In the genomic region with DNA sequence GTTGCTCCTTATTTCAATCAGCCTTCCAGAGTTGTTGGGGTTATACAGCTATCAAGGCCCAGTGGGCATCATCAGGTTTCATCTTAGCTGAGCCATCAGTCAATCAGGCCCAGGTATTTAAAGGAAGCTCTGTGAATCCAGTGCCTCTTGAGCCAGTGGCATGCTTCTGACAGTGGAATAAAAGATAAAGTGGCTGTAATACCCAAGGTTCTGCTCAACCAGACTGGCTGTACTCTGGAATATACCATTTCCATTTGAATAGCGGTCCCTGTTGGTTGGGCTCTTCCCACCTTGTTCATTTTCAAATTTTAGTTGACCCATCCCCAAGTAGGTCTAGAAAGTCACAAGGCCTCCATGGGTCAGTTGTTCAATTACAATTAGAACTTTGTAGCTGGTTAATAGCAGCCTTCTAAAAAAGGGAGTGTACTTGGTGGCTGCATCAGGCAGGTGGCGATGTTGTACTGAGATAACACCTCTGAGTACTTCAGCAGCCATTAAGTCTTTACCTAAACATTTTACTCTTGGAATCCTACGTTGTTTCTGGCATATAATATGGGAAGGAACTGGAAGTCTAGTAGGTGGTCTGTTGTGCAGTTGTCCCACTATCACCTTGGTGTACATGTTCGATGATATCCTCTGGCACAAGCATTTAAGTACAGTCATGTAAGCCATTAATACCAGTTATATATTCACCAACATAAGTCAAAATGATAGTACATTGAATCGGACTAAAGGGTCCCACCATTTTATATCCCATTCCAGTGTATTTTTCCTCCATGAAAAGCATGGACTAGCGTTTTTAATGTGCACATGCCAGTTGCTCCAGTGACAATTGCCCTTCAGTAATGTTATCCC, we compare ENCODE assay signal across 1 cellular context.
TF ChIP-seq lines count a peak whose summit lies in the region.

No MANE protein-coding gene starts in this region.

TF ChIP-seq in HEK293, 187 proteins besides CTCF, POLR2A, EP300 and RAD21 (continued from another document):
- TF ChIP-seq PRDM2 (tag by site-specific recombination; IDR thresholded peaks at IDR 0.05; ENCODE audit: borderline replicate concordance) (no peak), ZFP37 (tag by site-specific recombination; IDR thresholded peaks at IDR 0.05) (no peak), ZNF112 (tag by site-specific recombination; IDR thresholded peaks at IDR 0.05) (no peak), GLIS2 (tag by site-specific recombination; IDR thresholded peaks at IDR 0.05) (no peak), ZNF777 (tag by site-specific recombination; IDR thresholded peaks at IDR 0.05; ENCODE audit: borderline replicate concordance) (no peak), ZFP69B (tag by site-specific recombination; IDR thresholded peaks at IDR 0.05) (no peak), ZNF660 (tag by site-specific recombination; IDR thresholded peaks at IDR 0.05) (0 out of 2 replicates have a peak, but pooled peaks have one; percentile 30), ZNF2 (tag by site-specific recombination; IDR thresholded peaks at IDR 0.05) (0 out of 2 replicates have a peak, but pooled peaks have one; percentile 52), ZNF768 (tag by site-specific recombination; IDR thresholded peaks at IDR 0.05) (no peak)
- TF ChIP-seq, protein P1, sequence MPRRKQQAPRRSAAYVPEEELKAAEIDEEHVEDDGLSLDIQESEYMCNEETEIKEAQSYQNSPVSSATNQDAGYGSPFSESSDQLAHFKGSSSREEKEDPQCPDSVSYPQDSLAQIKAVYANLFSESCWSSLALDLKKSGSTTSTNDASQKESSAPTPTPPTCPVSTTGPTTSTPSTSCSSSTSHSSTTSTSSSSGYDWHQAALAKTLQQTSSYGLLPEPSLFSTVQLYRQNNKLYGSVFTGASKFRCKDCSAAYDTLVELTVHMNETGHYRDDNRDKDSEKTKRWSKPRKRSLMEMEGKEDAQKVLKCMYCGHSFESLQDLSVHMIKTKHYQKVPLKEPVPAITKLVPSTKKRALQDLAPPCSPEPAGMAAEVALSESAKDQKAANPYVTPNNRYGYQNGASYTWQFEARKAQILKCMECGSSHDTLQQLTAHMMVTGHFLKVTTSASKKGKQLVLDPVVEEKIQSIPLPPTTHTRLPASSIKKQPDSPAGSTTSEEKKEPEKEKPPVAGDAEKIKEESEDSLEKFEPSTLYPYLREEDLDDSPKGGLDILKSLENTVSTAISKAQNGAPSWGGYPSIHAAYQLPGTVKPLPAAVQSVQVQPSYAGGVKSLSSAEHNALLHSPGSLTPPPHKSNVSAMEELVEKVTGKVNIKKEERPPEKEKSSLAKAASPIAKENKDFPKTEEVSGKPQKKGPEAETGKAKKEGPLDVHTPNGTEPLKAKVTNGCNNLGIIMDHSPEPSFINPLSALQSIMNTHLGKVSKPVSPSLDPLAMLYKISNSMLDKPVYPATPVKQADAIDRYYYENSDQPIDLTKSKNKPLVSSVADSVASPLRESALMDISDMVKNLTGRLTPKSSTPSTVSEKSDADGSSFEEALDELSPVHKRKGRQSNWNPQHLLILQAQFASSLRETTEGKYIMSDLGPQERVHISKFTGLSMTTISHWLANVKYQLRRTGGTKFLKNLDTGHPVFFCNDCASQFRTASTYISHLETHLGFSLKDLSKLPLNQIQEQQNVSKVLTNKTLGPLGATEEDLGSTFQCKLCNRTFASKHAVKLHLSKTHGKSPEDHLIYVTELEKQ (tag by site-specific recombination; IDR thresholded peaks at IDR 0.05; ENCODE audit: borderline replicate concordance), result no peak
- TF ChIP-seq, protein P2, sequence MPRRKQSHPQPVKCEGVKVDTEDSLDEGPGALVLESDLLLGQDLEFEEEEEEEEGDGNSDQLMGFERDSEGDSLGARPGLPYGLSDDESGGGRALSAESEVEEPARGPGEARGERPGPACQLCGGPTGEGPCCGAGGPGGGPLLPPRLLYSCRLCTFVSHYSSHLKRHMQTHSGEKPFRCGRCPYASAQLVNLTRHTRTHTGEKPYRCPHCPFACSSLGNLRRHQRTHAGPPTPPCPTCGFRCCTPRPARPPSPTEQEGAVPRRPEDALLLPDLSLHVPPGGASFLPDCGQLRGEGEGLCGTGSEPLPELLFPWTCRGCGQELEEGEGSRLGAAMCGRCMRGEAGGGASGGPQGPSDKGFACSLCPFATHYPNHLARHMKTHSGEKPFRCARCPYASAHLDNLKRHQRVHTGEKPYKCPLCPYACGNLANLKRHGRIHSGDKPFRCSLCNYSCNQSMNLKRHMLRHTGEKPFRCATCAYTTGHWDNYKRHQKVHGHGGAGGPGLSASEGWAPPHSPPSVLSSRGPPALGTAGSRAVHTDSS (tag by site-specific recombination; IDR thresholded peaks at IDR 0.05), result no peak
- TF ChIP-seq, protein P3, sequence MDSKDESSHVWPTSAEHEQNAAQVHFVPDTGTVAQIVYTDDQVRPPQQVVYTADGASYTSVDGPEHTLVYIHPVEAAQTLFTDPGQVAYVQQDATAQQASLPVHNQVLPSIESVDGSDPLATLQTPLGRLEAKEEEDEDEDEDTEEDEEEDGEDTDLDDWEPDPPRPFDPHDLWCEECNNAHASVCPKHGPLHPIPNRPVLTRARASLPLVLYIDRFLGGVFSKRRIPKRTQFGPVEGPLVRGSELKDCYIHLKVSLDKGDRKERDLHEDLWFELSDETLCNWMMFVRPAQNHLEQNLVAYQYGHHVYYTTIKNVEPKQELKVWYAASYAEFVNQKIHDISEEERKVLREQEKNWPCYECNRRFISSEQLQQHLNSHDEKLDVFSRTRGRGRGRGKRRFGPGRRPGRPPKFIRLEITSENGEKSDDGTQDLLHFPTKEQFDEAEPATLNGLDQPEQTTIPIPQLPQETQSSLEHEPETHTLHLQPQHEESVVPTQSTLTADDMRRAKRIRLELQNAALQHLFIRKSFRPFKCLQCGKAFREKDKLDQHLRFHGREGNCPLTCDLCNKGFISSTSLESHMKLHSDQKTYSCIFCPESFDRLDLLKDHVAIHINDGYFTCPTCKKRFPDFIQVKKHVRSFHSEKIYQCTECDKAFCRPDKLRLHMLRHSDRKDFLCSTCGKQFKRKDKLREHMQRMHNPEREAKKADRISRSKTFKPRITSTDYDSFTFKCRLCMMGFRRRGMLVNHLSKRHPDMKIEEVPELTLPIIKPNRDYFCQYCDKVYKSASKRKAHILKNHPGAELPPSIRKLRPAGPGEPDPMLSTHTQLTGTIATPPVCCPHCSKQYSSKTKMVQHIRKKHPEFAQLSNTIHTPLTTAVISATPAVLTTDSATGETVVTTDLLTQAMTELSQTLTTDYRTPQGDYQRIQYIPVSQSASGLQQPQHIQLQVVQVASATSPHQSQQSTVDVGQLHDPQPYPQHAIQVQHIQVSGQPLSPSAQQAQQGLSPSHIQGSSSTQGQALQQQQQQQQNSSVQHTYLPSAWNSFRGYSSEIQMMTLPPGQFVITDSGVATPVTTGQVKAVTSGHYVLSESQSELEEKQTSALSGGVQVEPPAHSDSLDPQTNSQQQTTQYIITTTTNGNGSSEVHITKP (tag by site-specific recombination; IDR thresholded peaks at IDR 0.05), result peak; percentile 53; the same call in 1 of the 2 replicates
TF ChIP-seq in HEK293: peak in this region for 4.
